In the genomic region with DNA sequence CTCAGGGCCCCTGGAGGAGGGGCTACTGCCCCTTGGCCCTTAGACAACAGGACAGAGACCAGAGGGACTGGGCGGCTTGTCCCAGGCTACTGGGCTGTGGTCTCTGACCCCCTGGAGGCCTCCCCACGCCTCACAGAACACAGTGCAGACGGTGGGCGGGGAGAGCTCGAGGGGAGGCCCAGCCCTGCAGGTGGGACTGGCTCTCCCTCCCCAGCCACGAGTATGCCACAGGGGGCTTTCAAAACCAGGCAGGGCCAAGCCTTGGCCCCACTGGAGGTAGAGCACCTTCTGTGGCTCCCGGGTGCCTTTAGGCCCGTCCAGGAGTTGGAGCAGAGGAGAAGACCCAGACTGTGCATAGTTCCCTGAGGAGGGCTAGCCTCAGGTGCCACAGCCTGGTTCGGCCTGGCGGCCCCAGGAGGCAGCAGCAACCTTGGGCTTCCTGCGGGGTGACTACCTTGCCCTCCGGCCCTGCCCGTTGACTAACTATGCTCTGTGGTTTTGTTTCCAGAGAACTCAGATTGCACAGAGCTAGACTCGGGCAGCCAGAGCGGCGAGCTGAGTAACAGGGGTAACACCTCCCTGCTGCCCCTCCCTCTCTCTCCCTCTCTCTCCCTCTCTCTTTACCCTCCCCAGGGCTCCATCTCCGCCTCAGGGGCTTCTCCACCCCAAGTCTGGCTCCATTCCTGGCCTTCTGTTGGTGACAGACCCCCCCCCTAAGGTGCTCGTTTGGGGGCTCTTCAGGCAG, we compare ENCODE assay signal across 12 cellular contexts. TPM values are rescaled to one million over a fixed set of nuclear protein-coding genes. Genes with fewer than 3 reads are reported as not detected.
DNase-seq lines count a peak whose midpoint lies in the region; ATAC-seq and TF ChIP-seq lines count a peak whose summit lies in the region.
"Had no signal": no experiment of that assay in that cellular context is flagged by ENCODE, and none has a peak within 500 bp of the region (broad histone marks: within the 10 kb centered on the region; RNA-seq: fewer than 3 reads in every experiment).

No MANE protein-coding gene starts in this region.

- BruUV-seq in MCF 10A (replicated peaks; lab: Mats Ljungman, UMichigan): no TSS peak

- peak; percentile 62 to 63 for ATAC-seq in natural killer cell treated with Interleukin-12 subunit alpha and Interleukin-12 subunit beta and Interleukin-15 and Interleukin-18, amount 100 ng/mL, for 72 hours
- ATAC-seq in GM21528 (IDR thresholded peaks at IDR 0.05; ENCODE audit: low FRiP score, unreplicated experiment) (no peak), HG02884 (IDR thresholded peaks at IDR 0.05; ENCODE audit: unreplicated experiment) (no peak), GM21423 (IDR thresholded peaks at IDR 0.05; ENCODE audit: unreplicated experiment) (no peak)

- H3K4me1 Mint-ChIP-seq in MCF 10A (ENCODE audit: insufficient read depth, unreplicated experiment): peaks cover 21% of the 10 kb centered on the region
- peaks cover 20 to 32% of the 10 kb centered on the region in 2 donors for H3K4me1 Mint-ChIP-seq in natural killer cell treated with Interleukin-12 subunit alpha and Interleukin-12 subunit beta and Interleukin-15 and Interleukin-18, amount 100 ng/mL, for 72 hours (ENCODE audit: low read depth in 2 of 2)

- H3K27me3 Mint-ChIP-seq in MCF 10A (ENCODE audit: insufficient read depth, unreplicated experiment): no peaks in the 10 kb centered on the region
- no peaks in the 10 kb centered on the region for H3K27me3 Mint-ChIP-seq in natural killer cell treated with Interleukin-12 subunit alpha and Interleukin-12 subunit beta and Interleukin-15 and Interleukin-18, amount 100 ng/mL, for 72 hours
- H3K27me3 Mint-ChIP-seq: activated CD4-positive, alpha-beta T cell treated with anti-CD3 and anti-CD28 coated beads, Interleukin-2, amount 10 ng/mL, durations not matched to agents 7 days and 5 days had no signal

- no peak for TF ChIP-seq CTCF in MCF 10A (IDR thresholded peaks at IDR 0.05; ENCODE audit: unreplicated experiment)

- H3K9me3 Mint-ChIP-seq in MCF 10A (ENCODE audit: unreplicated experiment): no peaks in the 10 kb centered on the region
- H3K9me3 Mint-ChIP-seq in natural killer cell treated with Interleukin-12 subunit alpha and Interleukin-12 subunit beta and Interleukin-15 and Interleukin-18, amount 100 ng/mL, for 72 hours: no peaks in the 10 kb centered on the region
- H3K9me3 Mint-ChIP-seq: activated CD4-positive, alpha-beta T cell treated with anti-CD3 and anti-CD28 coated beads, Interleukin-2, amount 10 ng/mL, durations not matched to agents 7 days and 5 days had no signal

- intact Hi-C loops in MCF 10A (cut with micrococcal nuclease): no loop called here

- CTCF ChIA-PET in MCF 10A (lab: Yijun Ruan, JAX): interaction anchor here (0.6 to 5.8 kb wide), 5 partner anchors 13 to 475 kb away, joined by 3 to 35 read pairs (median 3); no protein-coding TSS in a partner anchor

- POLR2A ChIA-PET in MCF 10A (lab: Yijun Ruan, JAX): interaction anchor here (0.7 to 1.5 kb wide), 3 partner anchors 9 to 45 kb away, joined by 3 to 7 read pairs (median 5); no protein-coding TSS in a partner anchor

- H3K4me3 Mint-ChIP-seq in MCF 10A (ENCODE audit: unreplicated experiment): no peak overlapping the region
- H3K4me3 Mint-ChIP-seq in natural killer cell treated with Interleukin-12 subunit alpha and Interleukin-12 subunit beta and Interleukin-15 and Interleukin-18, amount 100 ng/mL, for 72 hours: no peak overlapping the region
- H3K4me3 Mint-ChIP-seq: activated CD4-positive, alpha-beta T cell treated with anti-CD3 and anti-CD28 coated beads, Interleukin-2, amount 10 ng/mL, durations not matched to agents 7 days and 5 days had no signal

- peak overlapping the region; percentile 77 for H3K27ac Mint-ChIP-seq in MCF 10A (ENCODE audit: low read depth, unreplicated experiment)
- no peak overlapping the region for H3K27ac Mint-ChIP-seq in natural killer cell treated with Interleukin-12 subunit alpha and Interleukin-12 subunit beta and Interleukin-15 and Interleukin-18, amount 100 ng/mL, for 72 hours

- H3K36me3 Mint-ChIP-seq in MCF 10A (ENCODE audit: insufficient read depth, unreplicated experiment): peaks cover 16% of the 10 kb centered on the region
- peaks cover 4% of the 10 kb centered on the region for H3K36me3 Mint-ChIP-seq in natural killer cell treated with Interleukin-12 subunit alpha and Interleukin-12 subunit beta and Interleukin-15 and Interleukin-18, amount 100 ng/mL, for 72 hours

- DNase-seq in EH (ENCODE audit: low read depth) (peak; percentile 45), NAMALWA (ENCODE audit: low spot score) (peak; percentile 51), MCF 10A (ENCODE audit: unreplicated experiment) (peak; percentile 94), Ammon's horn (ENCODE audit: low spot score) (no peak)
- peak; percentile 61 for DNase-seq in natural killer cell treated with Interleukin-12 subunit alpha and Interleukin-12 subunit beta and Interleukin-15 and Interleukin-18, amount 100 ng/mL, for 72 hours (ENCODE audit: low spot score)
- DNase-seq: activated CD4-positive, alpha-beta T cell treated with anti-CD3 and anti-CD28 coated beads, Interleukin-2, amount 10 ng/mL, durations not matched to agents 7 days and 5 days; DMS 273 treated with DMSO at 0.1 percent for 48 hours; NK-92 treated with Interleukin-12 subunit alpha and Interleukin-12 subunit beta, amount 100 ng/mL, for 24 hours had no signal

RNA-seq across cellular contexts. Expression of gene CARD19, which starts 15.5 kb away (rescaled TPM):
- total RNA-seq in MCF 10A (2022): 34.4 and 36.6 TPM in 2 replicates
- 10 to 100 TPM; 21.7 to 23.4 TPM for total RNA-seq in natural killer cell treated with Interleukin-12 subunit alpha and Interleukin-12 subunit beta and Interleukin-15 and Interleukin-18, amount 100 ng/mL, for 72 hours

RNA-seq across cellular contexts. Expression of gene NINJ1, which starts 22.5 kb away (rescaled TPM):
- total RNA-seq in MCF 10A (2022): 51.0 and 64.7 TPM in 2 replicates
- 10 to 100 TPM; 20.1 to 21.9 TPM for total RNA-seq in natural killer cell treated with Interleukin-12 subunit alpha and Interleukin-12 subunit beta and Interleukin-15 and Interleukin-18, amount 100 ng/mL, for 72 hours

RNA-seq across cellular contexts. Expression of gene SUSD3, which starts 53.0 kb away (rescaled TPM):
- total RNA-seq in MCF 10A (2022): not detected in 2 replicates
- total RNA-seq in natural killer cell treated with Interleukin-12 subunit alpha and Interleukin-12 subunit beta and Interleukin-15 and Interleukin-18, amount 100 ng/mL, for 72 hours: 1 to 10 TPM in 1 of 2 donors, under 1 TPM in 1; 0.67 to 3.3 TPM
- total RNA-seq: glomerular endothelial cell had no signal

Comparison
In these comparisons a context has a peak if more than half of its experiments do, and no peak if none do; other contexts are left out.
1. ATAC-seq: peak in natural killer cell treated with Interleukin-12 subunit alpha and Interleukin-12 subunit beta and Interleukin-15 and Interleukin-18, amount 100 ng/mL, for 72 hours (2 of 2); none in GM21528 (single experiment), HG02884 (single experiment) and GM21423 (single experiment).